1 cellular context compared by ENCODE assay signal in the genomic region with DNA sequence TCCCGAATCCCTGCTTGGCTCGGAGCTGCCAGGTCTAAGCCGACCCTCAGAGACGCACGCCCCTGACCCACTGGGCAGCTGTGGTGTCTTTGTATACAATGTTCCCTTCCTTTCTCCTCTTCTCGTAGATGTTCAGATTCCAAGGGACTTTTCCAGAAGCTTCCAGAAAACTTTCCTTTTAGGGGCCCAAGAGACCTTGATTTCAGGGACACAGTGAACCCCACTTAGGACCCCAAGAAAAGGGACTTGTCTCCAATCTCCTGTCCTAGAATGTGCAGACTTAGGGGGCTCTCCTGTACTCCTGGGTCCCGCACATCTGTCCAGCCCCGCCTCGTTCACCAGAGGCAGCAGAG.
TF ChIP-seq lines count a peak whose summit lies in the region.

No MANE protein-coding gene starts in this region.

TF ChIP-seq in HepG2, 621 proteins besides CTCF, POLR2A, EP300 and RAD21 (continued from another document):
- TF ChIP-seq, protein P1, sequence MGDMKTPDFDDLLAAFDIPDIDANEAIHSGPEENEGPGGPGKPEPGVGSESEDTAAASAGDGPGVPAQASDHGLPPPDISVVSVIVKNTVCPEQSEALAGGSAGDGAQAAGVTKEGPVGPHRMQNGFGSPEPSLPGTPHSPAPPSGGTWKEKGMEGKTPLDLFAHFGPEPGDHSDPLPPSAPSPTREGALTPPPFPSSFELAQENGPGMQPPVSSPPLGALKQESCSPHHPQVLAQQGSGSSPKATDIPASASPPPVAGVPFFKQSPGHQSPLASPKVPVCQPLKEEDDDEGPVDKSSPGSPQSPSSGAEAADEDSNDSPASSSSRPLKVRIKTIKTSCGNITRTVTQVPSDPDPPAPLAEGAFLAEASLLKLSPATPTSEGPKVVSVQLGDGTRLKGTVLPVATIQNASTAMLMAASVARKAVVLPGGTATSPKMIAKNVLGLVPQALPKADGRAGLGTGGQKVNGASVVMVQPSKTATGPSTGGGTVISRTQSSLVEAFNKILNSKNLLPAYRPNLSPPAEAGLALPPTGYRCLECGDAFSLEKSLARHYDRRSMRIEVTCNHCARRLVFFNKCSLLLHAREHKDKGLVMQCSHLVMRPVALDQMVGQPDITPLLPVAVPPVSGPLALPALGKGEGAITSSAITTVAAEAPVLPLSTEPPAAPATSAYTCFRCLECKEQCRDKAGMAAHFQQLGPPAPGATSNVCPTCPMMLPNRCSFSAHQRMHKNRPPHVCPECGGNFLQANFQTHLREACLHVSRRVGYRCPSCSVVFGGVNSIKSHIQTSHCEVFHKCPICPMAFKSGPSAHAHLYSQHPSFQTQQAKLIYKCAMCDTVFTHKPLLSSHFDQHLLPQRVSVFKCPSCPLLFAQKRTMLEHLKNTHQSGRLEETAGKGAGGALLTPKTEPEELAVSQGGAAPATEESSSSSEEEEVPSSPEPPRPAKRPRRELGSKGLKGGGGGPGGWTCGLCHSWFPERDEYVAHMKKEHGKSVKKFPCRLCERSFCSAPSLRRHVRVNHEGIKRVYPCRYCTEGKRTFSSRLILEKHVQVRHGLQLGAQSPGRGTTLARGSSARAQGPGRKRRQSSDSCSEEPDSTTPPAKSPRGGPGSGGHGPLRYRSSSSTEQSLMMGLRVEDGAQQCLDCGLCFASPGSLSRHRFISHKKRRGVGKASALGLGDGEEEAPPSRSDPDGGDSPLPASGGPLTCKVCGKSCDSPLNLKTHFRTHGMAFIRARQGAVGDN (CRISPR knock-in tag; IDR thresholded peaks at IDR 0.05), result 0 out of 2 replicates have a peak, but pooled peaks have one; percentile 0
- TF ChIP-seq, protein P2, sequence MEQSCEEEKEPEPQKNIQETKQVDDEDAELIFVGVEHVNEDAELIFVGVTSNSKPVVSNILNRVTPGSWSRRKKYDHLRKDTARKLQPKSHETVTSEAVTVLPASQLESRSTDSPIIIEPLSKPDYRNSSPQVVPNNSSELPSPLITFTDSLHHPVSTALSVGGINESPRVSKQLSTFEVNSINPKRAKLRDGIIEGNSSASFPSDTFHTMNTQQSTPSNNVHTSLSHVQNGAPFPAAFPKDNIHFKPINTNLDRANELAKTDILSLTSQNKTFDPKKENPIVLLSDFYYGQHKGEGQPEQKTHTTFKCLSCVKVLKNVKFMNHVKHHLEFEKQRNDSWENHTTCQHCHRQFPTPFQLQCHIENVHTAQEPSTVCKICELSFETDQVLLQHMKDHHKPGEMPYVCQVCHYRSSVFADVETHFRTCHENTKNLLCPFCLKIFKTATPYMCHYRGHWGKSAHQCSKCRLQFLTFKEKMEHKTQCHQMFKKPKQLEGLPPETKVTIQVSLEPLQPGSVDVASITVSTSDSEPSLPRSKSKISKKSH (CRISPR knock-in tag; IDR thresholded peaks at IDR 0.05; ENCODE audit: borderline replicate concordance), result no peak
TF ChIP-seq in HepG2: peak in this region for 14.
